ENCODE assay signal across 8 cellular contexts in genomic region chr11:78418584-78419211, GRCh38. TPM values are rescaled to one million over a fixed set of nuclear protein-coding genes. Genes with fewer than 3 reads are reported as not detected.
DNase-seq lines count a peak whose midpoint lies in the region; ATAC-seq and TF ChIP-seq lines count a peak whose summit lies in the region.

No MANE protein-coding gene starts in this region.

- H3K27me3 ChIP-seq in duodenal mucosa (ENCODE audit: control insufficient read depth in 1 of 2, insufficient read depth in 2 of 2, low read length in 2 of 2) (no peaks in the 10 kb centered on the region), neural progenitor cell (peaks cover 18% of the 10 kb centered on the region)

- no peak for TF ChIP-seq CTCF in neural progenitor cell (IDR thresholded peaks at IDR 0.05)

- peak overlapping the region; percentile 73 to 81 for H3K9ac ChIP-seq in duodenal mucosa (ENCODE audit: low read depth in 1 of 2, low read length in 2 of 2)
- no peak overlapping the region for H3K9ac ChIP-seq in neural progenitor cell

- peaks cover 43% of the 10 kb centered on the region for H3F3A ChIP-seq in neural progenitor cell (ENCODE audit: low read depth)

- H3K9me3 Mint-ChIP-seq in neural progenitor cell, result no peaks in the 10 kb centered on the region

- H3K4me3 ChIP-seq in duodenal mucosa (ENCODE audit: low read depth in 1 of 2, low read length in 2 of 2) (peak overlapping the region; percentile 75 to 91), neural progenitor cell (peak overlapping the region; percentile 67)

- peak; percentile 53 for DNase-seq in DMS53 treated with DMSO at 0.1 percent for 48 hours (lab: John Stamatoyannopoulos, UW; ENCODE audit: unreplicated experiment)
- DNase-seq in NCI-H345 treated with DMSO at 0.1 percent for 48 hours (lab: John Stamatoyannopoulos, UW; ENCODE audit: unreplicated experiment), result peak; percentile 43
- DNase-seq in neural progenitor cell (ENCODE audit: low spot score), result no peak
- no peak for DNase-seq in cerebellar cortex (ENCODE audit: low spot score)
- no peak for DNase-seq in SW 1271 (lab: John Stamatoyannopoulos, UW)

- H3K4me1 ChIP-seq in duodenal mucosa (ENCODE audit: control insufficient read depth in 1 of 2, insufficient read depth in 2 of 2, low read length in 2 of 2), result peaks cover 27 to 45% of the 10 kb centered on the region in 2 donors
- peaks cover 20% of the 10 kb centered on the region for H3K4me1 ChIP-seq in neural progenitor cell

- peak overlapping the region; percentile 87 for H3K4me2 ChIP-seq in neural progenitor cell

- H3K27ac Mint-ChIP-seq in neural progenitor cell, result no peak overlapping the region

- peak overlapping the region; percentile 92 for H3K4me3 Mint-ChIP-seq in neural progenitor cell

- H4K20me1 ChIP-seq in neural progenitor cell (ENCODE audit: low read depth), result peaks cover 22% of the 10 kb centered on the region

- H3K27me3 Mint-ChIP-seq in neural progenitor cell (ENCODE audit: insufficient read depth, low read depth), result peaks cover 20% of the 10 kb centered on the region

- H3K36me3 ChIP-seq in duodenal mucosa (ENCODE audit: control insufficient read depth in 1 of 2, insufficient read depth in 2 of 2, low read length in 2 of 2) (no peaks in the 10 kb centered on the region), neural progenitor cell (no peaks in the 10 kb centered on the region)

- H3K4me1 Mint-ChIP-seq in neural progenitor cell, result peaks cover 31% of the 10 kb centered on the region

- no peaks in the 10 kb centered on the region for H3K36me3 Mint-ChIP-seq in neural progenitor cell

- H3K79me2 ChIP-seq in neural progenitor cell (ENCODE audit: low read depth), result peaks cover 27% of the 10 kb centered on the region

- H3K9me3 ChIP-seq in duodenal mucosa (ENCODE audit: control insufficient read depth in 1 of 2, low read length in 2 of 2) (no peaks in the 10 kb centered on the region), neural progenitor cell (ENCODE audit: low read depth) (no peaks in the 10 kb centered on the region)

- H2AFZ ChIP-seq in neural progenitor cell (replicated peaks), result no peak overlapping the region

- ATAC-seq in GM21526 (IDR thresholded peaks at IDR 0.05; ENCODE audit: low FRiP score, unreplicated experiment) (no peak), GM19455 (IDR thresholded peaks at IDR 0.05; ENCODE audit: unreplicated experiment) (no peak)

- H3K27ac ChIP-seq in duodenal mucosa (ENCODE audit: low read depth, low read length) (no peak overlapping the region), neural progenitor cell (no peak overlapping the region)

RNA-seq across cellular contexts. Expression of gene GAB2, which starts 1.1 kb away (rescaled TPM):
- total RNA-seq in neural progenitor cell (ENCODE audit: low replicate concordance), result 11.1 and 21.6 TPM in 2 replicates

Comparison
In these comparisons a context has a peak if more than half of its experiments do, and no peak if none do; other contexts are left out.
1. DNase-seq: peak in DMS53 treated with DMSO at 0.1 percent for 48 hours (single experiment) and NCI-H345 treated with DMSO at 0.1 percent for 48 hours (single experiment); none in neural progenitor cell (single experiment), cerebellar cortex (single experiment) and SW 1271 (0 of 2).